1 cellular context compared by ENCODE assay signal in the genomic region with DNA sequence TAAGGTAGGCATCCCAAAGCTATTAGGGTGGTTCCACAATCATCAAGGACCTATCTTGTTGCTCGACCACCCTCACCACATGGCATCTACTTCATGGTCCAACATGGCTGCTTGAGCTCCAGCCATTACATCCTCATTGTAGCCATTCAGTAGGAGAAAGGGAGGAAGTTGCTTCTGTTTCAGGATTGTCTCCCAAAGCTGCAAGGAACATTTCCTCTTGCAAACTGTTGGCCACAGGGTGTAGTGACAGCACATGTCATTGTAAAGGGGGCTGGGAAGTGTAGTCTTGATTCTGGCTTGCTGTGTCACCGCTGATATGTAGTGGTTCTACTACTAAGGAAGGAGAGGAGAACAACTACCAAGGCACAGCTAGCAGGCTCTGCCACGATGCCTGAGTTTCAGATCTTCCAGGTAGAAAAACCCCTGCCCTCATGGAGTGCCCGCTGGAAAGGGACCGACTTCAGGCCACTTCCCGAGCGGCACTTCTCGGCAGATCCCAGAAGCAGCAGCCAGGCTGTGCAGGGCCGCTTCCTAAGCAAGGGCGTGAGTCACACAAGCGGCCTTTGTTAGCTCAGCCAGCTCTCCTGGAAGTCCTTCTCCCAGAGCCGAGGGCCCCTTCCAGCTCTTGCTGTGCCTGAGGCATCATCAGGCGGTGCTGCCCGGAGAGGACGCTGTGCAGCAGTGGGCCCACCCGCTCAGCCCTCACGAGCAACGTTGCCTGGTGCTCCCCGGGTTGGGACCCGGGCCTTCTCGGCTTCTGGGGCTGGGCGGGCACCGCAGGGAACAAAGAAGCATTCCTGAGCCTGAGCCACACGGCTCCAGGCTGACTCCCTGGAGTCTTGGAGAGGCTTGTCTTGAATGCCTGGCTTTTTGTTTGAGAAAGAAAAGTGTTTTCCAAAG.
TF ChIP-seq lines count a peak whose summit lies in the region.

No MANE protein-coding gene starts in this region.

TF ChIP-seq in HepG2, 621 proteins besides CTCF, POLR2A, EP300 and RAD21 (continued from another document and continues in another):
- TF ChIP-seq KIAA2018 (CRISPR knock-in tag; IDR thresholded peaks at IDR 0.05; ENCODE audit: borderline replicate concordance) (no peak), NAIF1 (CRISPR knock-in tag; IDR thresholded peaks at IDR 0.05; ENCODE audit: borderline replicate concordance) (no peak), AGO2 (optimal IDR thresholded peaks at IDR 0.05; ENCODE audit: low read depth, low read length) (peak; percentile 62), YEATS4 (CRISPR knock-in tag; IDR thresholded peaks at IDR 0.05; ENCODE audit: borderline replicate concordance) (no peak), ATF5 (CRISPR knock-in tag; IDR thresholded peaks at IDR 0.05; ENCODE audit: low read depth) (no peak), ZNF24 (IDR thresholded peaks at IDR 0.05) (no peak), ZIK1 (CRISPR knock-in tag; IDR thresholded peaks at IDR 0.05; ENCODE audit: borderline replicate concordance, low read depth) (no peak), FOSL1 (CRISPR knock-in tag; IDR thresholded peaks at IDR 0.05; ENCODE audit: borderline replicate concordance) (no peak), SNRNP70 (IDR thresholded peaks at IDR 0.05; ENCODE audit: low read depth, low read length) (no peak), ZKSCAN1 (IDR thresholded peaks at IDR 0.05; ENCODE audit: low read length) (no peak), ZNF121 (CRISPR knock-in tag; IDR thresholded peaks at IDR 0.05) (no peak), GTF2F1 (IDR thresholded peaks at IDR 0.05; ENCODE audit: low read length) (no peak), GABPB1 (CRISPR knock-in tag; IDR thresholded peaks at IDR 0.05) (peak; percentile 37), ZNF776 (CRISPR knock-in tag; IDR thresholded peaks at IDR 0.05) (peak; percentile 39; the same call in 1 of the 2 replicates), ZNF724P (CRISPR knock-in tag; IDR thresholded peaks at IDR 0.05; ENCODE audit: borderline replicate concordance) (no peak), ZNF558 (CRISPR knock-in tag; IDR thresholded peaks at IDR 0.05; ENCODE audit: borderline replicate concordance) (no peak), PHF21A (CRISPR knock-in tag; IDR thresholded peaks at IDR 0.05) (0 out of 2 replicates have a peak, but pooled peaks have one; percentile 22), ZNF362 (CRISPR knock-in tag; IDR thresholded peaks at IDR 0.05; ENCODE audit: borderline replicate concordance) (peak; percentile 28; the same call in 1 of the 2 replicates), ZNF142 (CRISPR knock-in tag; IDR thresholded peaks at IDR 0.05) (peak; percentile 78; the same call in 1 of the 2 replicates), ZNF10 (CRISPR knock-in tag; IDR thresholded peaks at IDR 0.05; ENCODE audit: borderline replicate concordance, low read depth) (no peak), MED8 (CRISPR knock-in tag; IDR thresholded peaks at IDR 0.05; ENCODE audit: insufficient replicate concordance) (peak; percentile 66), TOE1 (CRISPR knock-in tag; IDR thresholded peaks at IDR 0.05) (0 out of 2 replicates have a peak, but pooled peaks have one; percentile 55), KDM6A (CRISPR knock-in tag; IDR thresholded peaks at IDR 0.05; ENCODE audit: low read depth) (no peak), PAXIP1 (CRISPR knock-in tag; conservative IDR thresholded peaks at IDR 0.05) (no peak), RARA (CRISPR knock-in tag; IDR thresholded peaks at IDR 0.05) (no peak), MAF1 (CRISPR knock-in tag; IDR thresholded peaks at IDR 0.05; ENCODE audit: borderline replicate concordance) (no peak), ZNF20 (CRISPR knock-in tag; IDR thresholded peaks at IDR 0.05) (no peak), TARDBP (CRISPR knock-in tag; IDR thresholded peaks at IDR 0.05) (no peak), PHF5A (CRISPR knock-in tag; IDR thresholded peaks at IDR 0.05; ENCODE audit: low read depth, unreplicated experiment) (no peak), ZNF720 (CRISPR knock-in tag; IDR thresholded peaks at IDR 0.05) (no peak), ZFP36L1 (CRISPR knock-in tag; IDR thresholded peaks at IDR 0.05) (no peak), ZNF530 (CRISPR knock-in tag; IDR thresholded peaks at IDR 0.05; ENCODE audit: low read depth) (no peak)
- TF ChIP-seq, protein P1, sequence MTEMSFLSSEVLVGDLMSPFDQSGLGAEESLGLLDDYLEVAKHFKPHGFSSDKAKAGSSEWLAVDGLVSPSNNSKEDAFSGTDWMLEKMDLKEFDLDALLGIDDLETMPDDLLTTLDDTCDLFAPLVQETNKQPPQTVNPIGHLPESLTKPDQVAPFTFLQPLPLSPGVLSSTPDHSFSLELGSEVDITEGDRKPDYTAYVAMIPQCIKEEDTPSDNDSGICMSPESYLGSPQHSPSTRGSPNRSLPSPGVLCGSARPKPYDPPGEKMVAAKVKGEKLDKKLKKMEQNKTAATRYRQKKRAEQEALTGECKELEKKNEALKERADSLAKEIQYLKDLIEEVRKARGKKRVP (CRISPR knock-in tag; IDR thresholded peaks at IDR 0.05) = no peak
- TF ChIP-seq, protein P2, sequence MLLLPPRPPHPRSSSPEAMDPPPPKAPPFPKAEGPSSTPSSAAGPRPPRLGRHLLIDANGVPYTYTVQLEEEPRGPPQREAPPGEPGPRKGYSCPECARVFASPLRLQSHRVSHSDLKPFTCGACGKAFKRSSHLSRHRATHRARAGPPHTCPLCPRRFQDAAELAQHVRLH (CRISPR knock-in tag; IDR thresholded peaks at IDR 0.05; ENCODE audit: borderline replicate concordance, low read depth) = peak; percentile 60; the same call in 1 of the 2 replicates
